Comparison of ENCODE assay signal across 8 cellular contexts in the genomic region with DNA sequence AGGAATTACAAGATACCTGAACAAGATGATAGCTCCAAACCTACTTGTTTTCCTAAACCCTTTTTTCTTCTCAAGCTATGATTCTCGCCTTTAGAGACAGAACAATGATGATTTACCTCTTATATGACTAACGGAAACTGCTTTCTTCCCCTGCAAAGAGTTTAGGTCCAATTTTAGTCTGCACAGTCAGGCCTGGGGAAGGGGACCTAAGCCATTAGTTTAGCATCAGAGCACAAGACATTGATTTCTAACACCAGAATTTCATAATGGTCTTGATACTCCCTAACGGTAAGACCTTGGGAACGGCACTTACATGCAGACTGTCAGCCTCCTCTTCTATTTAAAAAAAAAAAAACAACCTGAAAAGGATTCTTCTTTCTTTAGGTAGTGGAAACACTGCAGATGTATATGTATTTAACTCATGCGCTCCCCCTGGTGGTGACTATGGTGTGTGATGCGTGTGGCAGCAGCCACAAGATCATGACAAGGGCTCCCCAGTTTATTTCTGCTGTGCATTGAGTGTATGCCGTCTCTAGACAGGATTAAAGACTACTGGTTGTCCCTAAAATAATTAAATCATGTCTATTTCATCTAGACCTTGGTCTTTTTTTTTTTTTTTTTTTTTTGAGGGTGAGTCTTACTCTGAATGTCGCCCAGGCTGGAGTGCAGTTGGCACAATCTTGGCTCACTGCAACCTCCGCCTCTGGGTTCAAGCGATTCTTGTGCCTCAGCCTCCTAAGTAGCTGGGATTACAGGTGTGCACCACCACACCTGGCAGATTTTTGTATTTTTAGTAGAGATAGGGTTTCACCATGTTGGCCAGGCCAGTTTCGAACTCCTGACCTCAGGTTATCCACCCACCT. TPM values are rescaled to one million over a fixed set of nuclear protein-coding genes. Genes with fewer than 3 reads are reported as not detected.
DNase-seq lines count a peak whose midpoint lies in the region; ATAC-seq and TF ChIP-seq lines count a peak whose summit lies in the region.

No MANE protein-coding gene starts in this region.

- in situ Hi-C loops in G401 (cut with HindIII; ENCODE audit: low sequenced_read_pairs), result no loop called here

- H3K18ac ChIP-seq in trophoblast cell (ENCODE audit: low read length), result no peak overlapping the region

- H2BK12ac ChIP-seq in trophoblast cell (ENCODE audit: low read length), result no peak overlapping the region

- no peak overlapping the region for H2BK5ac ChIP-seq in trophoblast cell (ENCODE audit: low read depth, low read length, poor library complexity)

- DNase-seq in G401 (ENCODE audit: low spot score) (peak; percentile 87), NCI-H1048 (lab: John Stamatoyannopoulos, UW) (peak; percentile 69), SK-N-MC (ENCODE audit: low read depth, low spot score) (peak; percentile 52), glutamatergic neuron (peak; percentile 90), trophoblast cell (peak; percentile 74 to 94), upper lobe of left lung (peak in 1 of 2 donors; percentile 86)
- peak; percentile 85 for DNase-seq in activated naive CD4-positive, alpha-beta T cell treated with Interleukin-2 at 50 U/mL for 16 hours

- no peak overlapping the region for H3K27ac Mint-ChIP-seq in glutamatergic neuron (ENCODE audit: unreplicated experiment)

- no peak for TF ChIP-seq POLR2A in upper lobe of left lung (IDR thresholded peaks at IDR 0.05)

- H3K79me2 ChIP-seq in trophoblast cell (ENCODE audit: control insufficient read depth, insufficient read depth, low read length, poor library complexity), result no peaks in the 10 kb centered on the region

- no peak overlapping the region for H4K8ac ChIP-seq in trophoblast cell (ENCODE audit: low read depth, low read length)

- peaks cover 3% of the 10 kb centered on the region for H3K9me3 Mint-ChIP-seq in glutamatergic neuron (ENCODE audit: unreplicated experiment)

- no peak overlapping the region for H4K12ac ChIP-seq in trophoblast cell (ENCODE audit: low read depth, low read length)

- no peak overlapping the region for H3K27ac ChIP-seq in SK-N-MC
- H3K27ac ChIP-seq in trophoblast cell (ENCODE audit: low read depth, low read length), result no peak overlapping the region
- no peak overlapping the region for H3K27ac ChIP-seq in upper lobe of left lung

- no peak overlapping the region for H2BK120ac ChIP-seq in trophoblast cell (ENCODE audit: insufficient read depth, low read length, poor library complexity)

- no peak overlapping the region for H3K14ac ChIP-seq in trophoblast cell (ENCODE audit: low read length)

- H3K36me3 ChIP-seq in SK-N-MC (ENCODE audit: insufficient read depth, low read length) (no peaks in the 10 kb centered on the region), trophoblast cell (ENCODE audit: control insufficient read depth in 1 of 2, insufficient read depth in 2 of 2, low read length in 2 of 2) (peaks cover 5 to 7% of the 10 kb centered on the region in 2 experiments), upper lobe of left lung (peaks cover 6 to 46% (median 17%) of the 10 kb centered on the region in 4 donors)

- H3K4me3 Mint-ChIP-seq in glutamatergic neuron (ENCODE audit: unreplicated experiment), result no peak overlapping the region

- ATAC-seq in upper lobe of left lung (ENCODE audit: low FRiP score in 2 of 2) (peak; percentile 91 to 93), GM21723 (IDR thresholded peaks at IDR 0.05; ENCODE audit: unreplicated experiment) (no peak)

- H2AFZ ChIP-seq in trophoblast cell (ENCODE audit: insufficient read depth, low read length, poor library complexity), result no peak overlapping the region

- H2AK5ac ChIP-seq in trophoblast cell (ENCODE audit: low read length), result no peak overlapping the region

- no peak overlapping the region for H3K4me2 ChIP-seq in trophoblast cell (ENCODE audit: low read length)

- no peaks in the 10 kb centered on the region for H3K36me3 Mint-ChIP-seq in glutamatergic neuron (ENCODE audit: unreplicated experiment)

- peaks cover 8% of the 10 kb centered on the region for H3K4me1 Mint-ChIP-seq in glutamatergic neuron (ENCODE audit: low read depth, unreplicated experiment)

- H3K4ac ChIP-seq in trophoblast cell (ENCODE audit: low read depth, low read length), result no peak overlapping the region

- no peaks in the 10 kb centered on the region for H3K9me3 ChIP-seq in SK-N-MC (ENCODE audit: low read depth, low read length)
- H3K9me3 ChIP-seq in trophoblast cell (ENCODE audit: insufficient read depth, low read depth, low read length), result no peaks in the 10 kb centered on the region
- H3K9me3 ChIP-seq in upper lobe of left lung, result no peaks in the 10 kb centered on the region

- no peaks in the 10 kb centered on the region for H3K4me1 ChIP-seq in trophoblast cell (ENCODE audit: control insufficient read depth in 1 of 2, insufficient read depth in 2 of 2, low read length in 2 of 2)
- H3K4me1 ChIP-seq in upper lobe of left lung, result no peaks in the 10 kb centered on the region

- no peak overlapping the region for H3K23ac ChIP-seq in trophoblast cell (ENCODE audit: low read length)

- H3K27me3 ChIP-seq in trophoblast cell (ENCODE audit: insufficient read depth, low read length) (no peaks in the 10 kb centered on the region), upper lobe of left lung (no peaks in the 10 kb centered on the region)

- no peaks in the 10 kb centered on the region for H3K79me1 ChIP-seq in trophoblast cell (ENCODE audit: low read length)

- H3K9ac ChIP-seq in SK-N-MC (ENCODE audit: insufficient read length) (no peak overlapping the region), trophoblast cell (ENCODE audit: low read length) (no peak overlapping the region)

- H3K27me3 Mint-ChIP-seq in glutamatergic neuron (ENCODE audit: unreplicated experiment), result peaks cover 6% of the 10 kb centered on the region

- no peak overlapping the region for H4K91ac ChIP-seq in trophoblast cell (ENCODE audit: low read depth, low read length)

- H3K4me3 ChIP-seq in SK-N-MC (no peak overlapping the region), trophoblast cell (ENCODE audit: low read depth, low read length) (no peak overlapping the region), upper lobe of left lung (no peak overlapping the region)

- WGBS in trophoblast cell (ENCODE audit: extremely low coverage, insufficient coverage, insufficient read length), result no CpG with 5 or more reads among the region's 11 CpGs
- 51 to 55% methylated on average over 11 of the region's 11 CpGs for WGBS in upper lobe of left lung, 2 donors

- no peak for TF ChIP-seq EP300 in upper lobe of left lung (IDR thresholded peaks at IDR 0.05)

- TF ChIP-seq CTCF in glutamatergic neuron (IDR thresholded peaks at IDR 0.05; ENCODE audit: partially characterized antibody, unreplicated experiment), result peak; percentile 88
- peak; percentile 52 to 77 (median 67) for TF ChIP-seq CTCF in upper lobe of left lung (IDR thresholded peaks at IDR 0.05)

RNA-seq across cellular contexts. Expression of gene TMEM222, which starts 37.3 kb away (rescaled TPM):
- 38.2 and 49.1 TPM in 2 replicates for total RNA-seq in G401 (2014; rRNA removed; shearing (Covaris generic))
- 50.0 TPM for total RNA-seq in glutamatergic neuron (ENCODE audit: unreplicated experiment)
- polyA plus RNA-seq in trophoblast cell (2013), result 23.7 and 23.9 TPM in 2 replicates
- 10 to 100 TPM; 11.5 to 43.9 (median 30.1) TPM for total RNA-seq in upper lobe of left lung

RNA-seq across cellular contexts. Expression of gene WDTC1, which starts 50.2 kb away (rescaled TPM):
- total RNA-seq in G401 (2014; rRNA removed; shearing (Covaris generic)), result 13.2 and 15.8 TPM in 2 replicates
- total RNA-seq in glutamatergic neuron (ENCODE audit: unreplicated experiment) (49.4 TPM), upper lobe of left lung (10 to 100 TPM; 43.5 to 75.0 (median 51.8) TPM)
- polyA plus RNA-seq in trophoblast cell (2013), result 12.8 and 13.3 TPM in 2 replicates

RNA-seq across cellular contexts. Expression of gene SYTL1, which starts 57.2 kb away (rescaled TPM):
- 38.2 and 44.0 TPM in 2 replicates for total RNA-seq in G401 (2014; rRNA removed; shearing (Covaris generic))
- total RNA-seq in glutamatergic neuron (ENCODE audit: unreplicated experiment) (3.2 TPM), upper lobe of left lung (10 to 100 TPM; 28.7 to 74.4 (median 44.1) TPM)
- polyA plus RNA-seq in trophoblast cell (2013), result 18.2 and 20.4 TPM in 2 replicates
